ENCODE assay signal across 27 cellular contexts in the genomic region with DNA sequence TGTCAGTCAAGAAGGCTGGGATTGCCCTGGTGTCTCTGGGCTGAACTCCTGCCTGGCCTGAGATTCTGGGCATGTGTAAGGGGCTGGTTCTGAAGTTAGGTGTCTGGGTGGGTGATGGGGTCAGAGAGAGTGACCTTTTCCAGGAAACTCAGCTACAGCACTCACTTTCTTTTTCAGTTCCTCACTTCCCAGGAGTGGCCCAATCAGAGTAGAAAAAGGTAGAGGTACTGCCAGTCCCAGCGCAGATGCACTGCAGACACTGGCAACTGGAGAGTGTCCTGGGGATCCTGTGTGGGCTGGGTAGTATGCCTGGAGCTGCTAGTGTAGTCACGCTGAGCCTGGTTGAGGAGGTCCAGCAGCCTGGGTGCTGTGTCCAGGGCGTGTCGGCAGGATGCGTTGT.
"Had no signal": no experiment of that assay in that cellular context is flagged by ENCODE, and none has a peak within 500 bp of the region (broad histone marks: within the 10 kb centered on the region; RNA-seq: fewer than 3 reads in every experiment).

No MANE protein-coding gene starts in this region.

- H3K4me1 Mint-ChIP-seq: nephron, neural crest cell had no signal

- ATAC-seq: left cardiac atrium; left lobe of liver; lower lobe of right lung; naive thymus-derived CD8-positive, alpha-beta T cell; pancreas; right cardiac atrium; sciatic nerve; stimulated activated effector memory CD8-positive, alpha-beta T cell treated with anti-CD3 and anti-CD28 coated beads, Interleukin-12 subunit alpha, Interleukin-12 subunit beta, amount 100 ng/mL, for 72 hours; stimulated activated naive CD8-positive, alpha-beta T cell treated with anti-CD3 and anti-CD28 coated beads, Interleukin-15, Interleukin-2, amounts not matched to agents 100 U/mL and 50 U/mL, for 24 hours had no signal

- H3K27ac ChIP-seq: lower lobe of right lung, pancreas, prostate gland, spleen, stomach, testis, thyroid gland, transverse colon, upper lobe of left lung, vagina had no signal

- H3K9me3 Mint-ChIP-seq: stimulated activated effector memory CD8-positive, alpha-beta T cell treated with anti-CD3 and anti-CD28 coated beads, Interleukin-12 subunit alpha, Interleukin-12 subunit beta, amount 100 ng/mL, for 72 hours had no signal

- H3K4me3 Mint-ChIP-seq: naive thymus-derived CD8-positive, alpha-beta T cell; nephron; neural crest cell; stimulated activated effector memory CD8-positive, alpha-beta T cell treated with anti-CD3 and anti-CD28 coated beads, Interleukin-12 subunit alpha, Interleukin-12 subunit beta, amount 100 ng/mL, for 72 hours had no signal

- DNase-seq: kidney glomerular epithelial cell; left cardiac atrium; lower lobe of right lung; mammary epithelial cell; mesenchymal stem cell; naive thymus-derived CD8-positive, alpha-beta T cell; nucleus accumbens; pancreas; posterior cingulate gyrus; retina; right cardiac atrium; small intestine; spleen; stimulated activated CD4-positive, alpha-beta T cell treated with anti-CD3 and anti-CD28 coated beads, Interleukin-4, amount 100 ng/mL, for 24 hours; stimulated activated naive CD8-positive, alpha-beta T cell treated with anti-CD3 and anti-CD28 coated beads, Interleukin-15, Interleukin-2, amounts not matched to agents 100 U/mL and 50 U/mL, for 24 hours; stomach; testis; thyroid gland; transverse colon; upper lobe of left lung had no signal

- H3K27ac Mint-ChIP-seq: naive thymus-derived CD8-positive, alpha-beta T cell; nephron; stimulated activated effector memory CD8-positive, alpha-beta T cell treated with anti-CD3 and anti-CD28 coated beads, Interleukin-12 subunit alpha, Interleukin-12 subunit beta, amount 100 ng/mL, for 72 hours had no signal

- H3K36me3 Mint-ChIP-seq: stimulated activated effector memory CD8-positive, alpha-beta T cell treated with anti-CD3 and anti-CD28 coated beads, Interleukin-12 subunit alpha, Interleukin-12 subunit beta, amount 100 ng/mL, for 72 hours had no signal

- H3K27me3 ChIP-seq: pancreas, spleen, stomach, testis, thyroid gland, upper lobe of left lung, vagina had no signal

- H3K4me3 ChIP-seq: lower lobe of right lung, pancreas, prostate gland, spleen, stomach, testis, thyroid gland, transverse colon, upper lobe of left lung, vagina had no signal
